In the genomic region with DNA sequence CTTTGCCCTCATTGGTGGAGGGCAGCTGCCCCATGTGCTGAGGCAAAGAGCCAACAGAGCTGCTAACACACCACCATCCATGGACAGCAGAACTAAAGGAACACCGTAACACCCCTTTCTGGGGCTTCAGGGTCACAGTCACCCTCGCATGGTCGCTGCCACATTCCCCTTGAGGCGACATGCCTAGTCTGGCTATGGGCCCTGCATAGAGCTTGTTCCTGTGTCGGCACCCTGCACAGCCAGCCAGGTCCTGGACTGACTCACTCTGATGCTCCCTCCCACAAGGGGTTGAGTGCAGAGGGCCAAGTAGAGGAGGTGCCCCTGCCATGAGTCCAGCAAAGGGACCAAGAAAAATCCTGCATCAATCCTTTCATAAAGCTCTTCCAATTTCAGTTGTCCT, we compare ENCODE assay signal across 23 cellular contexts.
A peak's percentile ranks its signal among the peaks of the same experiment; 100 is the strongest.
DNase-seq lines count a peak whose midpoint lies in the region; ATAC-seq and TF ChIP-seq lines count a peak whose summit lies in the region.
"Had no signal": no experiment of that assay in that cellular context is flagged by ENCODE, and none has a peak within 500 bp of the region (broad histone marks: within the 10 kb centered on the region; RNA-seq: fewer than 3 reads in every experiment).

No MANE protein-coding gene starts in this region.

- WGBS in mesenchymal stem cell: 97% methylated on average over 5 of the region's 5 CpGs

- no peaks in the 10 kb centered on the region for H3K79me1 ChIP-seq in mesenchymal stem cell (replicated peaks; ENCODE audit: low read length, poor library complexity, severe bottlenecking)

- peak overlapping the region in 1 of 2 experiments; percentile 72 for H3K14ac ChIP-seq in mesenchymal stem cell (ENCODE audit: low read length in 2 of 2)

- no peak overlapping the region for H3K4me2 ChIP-seq in mesenchymal stem cell (ENCODE audit: low read length, poor library complexity, severe bottlenecking)
- H3K4me2 ChIP-seq: A549; BLaER1 treated with 17β-estradiol and CSF1 and Interleukin-3, amounts not matched to agents 10 nM and 100 nM had no signal

- no peak overlapping the region for H2BK120ac ChIP-seq in mesenchymal stem cell (ENCODE audit: low read depth, low read length)

- H3K27me3 ChIP-seq in mesenchymal stem cell (ENCODE audit: control insufficient read depth in 1 of 2, insufficient read depth in 1 of 2, low read length in 2 of 2): no peaks in the 10 kb centered on the region
- H3K27me3 ChIP-seq: BE2C; BLaER1 treated with 17β-estradiol and CSF1 and Interleukin-3, amounts not matched to agents 10 nM and 100 nM had no signal

- H3K18ac ChIP-seq in mesenchymal stem cell (ENCODE audit: low read depth in 1 of 2, low read length in 2 of 2): peak overlapping the region in 1 of 2 experiments; percentile 28

- H2AK5ac ChIP-seq in mesenchymal stem cell (ENCODE audit: low read length, severe bottlenecking): no peak overlapping the region

- H2BK12ac ChIP-seq in mesenchymal stem cell (ENCODE audit: low read length in 2 of 2): peak overlapping the region; percentile 29 to 34

- H3K27ac ChIP-seq in mesenchymal stem cell (ENCODE audit: low read length, poor library complexity, severe bottlenecking): no peak overlapping the region
- H3K27ac ChIP-seq: A549; BLaER1 treated with 17β-estradiol and CSF1 and Interleukin-3, amounts not matched to agents 10 nM and 100 nM had no signal

- no peak overlapping the region for H3K23ac ChIP-seq in mesenchymal stem cell (ENCODE audit: low read length in 2 of 2)

- H3K4me3 ChIP-seq in mesenchymal stem cell (ENCODE audit: insufficient read depth in 1 of 2, low read depth in 1 of 2, low read length in 2 of 2): no peak overlapping the region
- H3K4me3 ChIP-seq: A549; BLaER1 treated with 17β-estradiol and CSF1 and Interleukin-3, amounts not matched to agents 10 nM and 100 nM; GM12878; HAP-1 had no signal

- H3K9ac ChIP-seq in mesenchymal stem cell (ENCODE audit: low read length): no peak overlapping the region
- H3K9ac ChIP-seq: BLaER1 treated with 17β-estradiol and CSF1 and Interleukin-3, amounts not matched to agents 10 nM and 100 nM had no signal

- no peak overlapping the region for H4K8ac ChIP-seq in mesenchymal stem cell (ENCODE audit: low read length)

- H3K9me3 ChIP-seq in mesenchymal stem cell (ENCODE audit: control insufficient read depth, low read length): no peaks in the 10 kb centered on the region
- H3K9me3 ChIP-seq: A549, BE2C, HAP-1 had no signal

- ATAC-seq in left ventricle myocardium superior: peak; percentile 29
- ATAC-seq in esophagus mucosa: peak; percentile 53
- no peak for ATAC-seq in HG03565 (IDR thresholded peaks at IDR 0.05; ENCODE audit: unreplicated experiment)
- ATAC-seq: A549, GM12878 had no signal

- no peaks in the 10 kb centered on the region for H3K36me3 ChIP-seq in mesenchymal stem cell (ENCODE audit: control insufficient read depth in 1 of 2, insufficient read depth in 2 of 2, low read depth in 1 of 2, low read length in 2 of 2)
- H3K36me3 ChIP-seq: BE2C; BLaER1 treated with 17β-estradiol and CSF1 and Interleukin-3, amounts not matched to agents 10 nM and 100 nM; HAP-1 had no signal

- in situ Hi-C loops in GM13976 (cut with MboI; ENCODE audit: low sequenced_read_pairs, unreplicated experiment): no loop called here

- intact Hi-C loops in left ventricle myocardium superior (cut with micrococcal nuclease) (no loop called here), cardiac septum (cut with DNase I) (loop anchor here (10.0 kb wide), 1 partner anchor 141 kb away; no protein-coding TSS in a partner anchor)

- H3K4me1 ChIP-seq in mesenchymal stem cell (ENCODE audit: control insufficient read depth, insufficient read depth, low read depth, low read length): no peaks in the 10 kb centered on the region
- H3K4me1 ChIP-seq: BE2C had no signal

- no peak for TF ChIP-seq CTCF in GM13976 (IDR thresholded peaks at IDR 0.05; ENCODE audit: borderline replicate concordance, control extremely low read depth, extremely low read depth, insufficient read depth, missing control alignments)

- no peak overlapping the region for H3K4ac ChIP-seq in mesenchymal stem cell (ENCODE audit: low read depth in 1 of 2, low read length in 2 of 2)

- no peak overlapping the region for H2BK5ac ChIP-seq in mesenchymal stem cell (ENCODE audit: low read depth, low read length, poor library complexity, severe bottlenecking)

- H4K91ac ChIP-seq in mesenchymal stem cell (ENCODE audit: low read length): no peak overlapping the region

- H2BK15ac ChIP-seq in mesenchymal stem cell (ENCODE audit: low read depth, poor library complexity, severe bottlenecking): no peak overlapping the region

- H2AFZ ChIP-seq in mesenchymal stem cell (ENCODE audit: low read depth, low read length): no peak overlapping the region

- no peak for DNase-seq in left ventricle myocardium superior
- DNase-seq in cardiac septum (ENCODE audit: low spot score): no peak
- no peak for DNase-seq in mesenchymal stem cell
- no peak for DNase-seq in NCI-H1694 treated with DMSO at 0.1 percent for 48 hours (lab: John Stamatoyannopoulos, UW)
- DNase-seq in GM13976 (ENCODE audit: low spot score): no peak
- DNase-seq: 8988T; ACHN; AML-193; BE2C; CD4-positive, alpha-beta T cell; CD8-positive, alpha-beta memory T cell; DMS 273 treated with DMSO at 0.1 percent for 48 hours; DMS79; EL; GDM1; GOT3; HFFc6 had no signal
